Comparison of ENCODE assay signal across 15 cellular contexts in genomic region chr19:38001158-38001781, GRCh38.
"Had no signal": no experiment of that assay in that cellular context is flagged by ENCODE, and none has a peak within 500 bp of the region (broad histone marks: within the 10 kb centered on the region; RNA-seq: fewer than 3 reads in every experiment).

No MANE protein-coding gene starts in this region.

- DNase-seq: activated effector memory CD4-positive, alpha-beta T cell treated with Interleukin-2 at 50 U/mL for 16 hours; activated T-cell treated with anti-CD3 and anti-CD28 coated beads, Interleukin-2, amount 50 U/mL, for 1 hour; amygdala; endodermal cell; esophagus squamous epithelium; head of caudate nucleus; ovary; stimulated activated CD4-positive, alpha-beta T cell treated with anti-CD3 and anti-CD28 coated beads, Interleukin-12 subunit alpha, Interleukin-12 subunit beta, amount 100 ng/mL, for 4 hours; stimulated activated naive CD4-positive, alpha-beta T cell treated with Interleukin-2 at 50 U/mL for 16 hours had no signal

- H3K4me1 ChIP-seq: breast epithelium had no signal

- H3K4me3 ChIP-seq: breast epithelium, esophagus squamous epithelium, ovary had no signal

- ATAC-seq: activated CD4-positive, CD25-positive, alpha-beta regulatory T cell treated with anti-CD3 and anti-CD28 coated beads, Interleukin-2, amount 50 U/mL, for 24 hours; foreskin keratinocyte had no signal

- H3K36me3 Mint-ChIP-seq: activated naive CD8-positive, alpha-beta T cell; type B pancreatic cell had no signal

- H3K27ac Mint-ChIP-seq: activated naive CD8-positive, alpha-beta T cell; endodermal cell; T-helper 1 cell treated with Interleukin-12 subunit alpha and Interleukin-12 subunit beta and Interleukin-4 antibody, amounts not matched to agents 30 μg/mL and 1 μg/mL, for 36 hours; type B pancreatic cell had no signal

- H3K9me3 ChIP-seq: breast epithelium, esophagus squamous epithelium, ovary had no signal

- H3K9me3 Mint-ChIP-seq: endodermal cell; T-helper 1 cell treated with Interleukin-12 subunit alpha and Interleukin-12 subunit beta and Interleukin-4 antibody, amounts not matched to agents 30 μg/mL and 1 μg/mL, for 36 hours; type B pancreatic cell had no signal

- H3K36me3 ChIP-seq: breast epithelium, esophagus squamous epithelium, ovary had no signal

- H3K27ac ChIP-seq: breast epithelium, esophagus squamous epithelium, foreskin keratinocyte, ovary had no signal

- H3K27me3 ChIP-seq: breast epithelium, esophagus squamous epithelium, foreskin keratinocyte, ovary had no signal

- H3K27me3 Mint-ChIP-seq: activated naive CD8-positive, alpha-beta T cell; type B pancreatic cell had no signal

- H3K4me3 Mint-ChIP-seq: activated naive CD8-positive, alpha-beta T cell; endodermal cell; T-helper 1 cell treated with Interleukin-12 subunit alpha and Interleukin-12 subunit beta and Interleukin-4 antibody, amounts not matched to agents 30 μg/mL and 1 μg/mL, for 36 hours; type B pancreatic cell had no signal
